In the genomic region with DNA sequence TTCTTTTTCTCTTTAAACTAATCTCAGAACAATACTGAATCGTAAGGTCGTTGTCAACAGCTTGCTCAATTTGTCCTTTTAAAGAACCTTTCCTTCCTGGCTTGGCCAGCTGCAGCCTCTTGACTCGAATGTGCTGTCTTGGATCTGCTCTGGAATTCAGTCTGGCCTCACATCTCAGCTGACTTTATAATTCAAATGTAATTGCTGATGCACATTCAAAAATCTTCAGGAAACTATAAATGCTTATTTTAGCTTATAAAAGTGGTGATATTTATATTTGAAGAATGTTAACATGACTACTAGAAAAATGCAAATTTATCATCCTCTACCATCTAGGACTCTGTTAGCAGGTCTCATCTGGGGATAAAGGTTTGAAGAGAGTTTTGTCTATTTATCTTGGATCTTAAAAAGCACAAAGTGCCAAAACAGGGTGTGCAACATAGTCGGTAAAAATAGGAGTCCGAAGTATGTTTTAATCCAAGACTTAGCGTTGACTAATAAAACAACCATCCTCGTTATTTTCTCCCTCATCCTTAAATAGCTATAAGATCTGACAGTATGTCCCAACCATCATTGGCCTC, we compare ENCODE assay signal across 12 cellular contexts.
DNase-seq lines count a peak whose midpoint lies in the region; ATAC-seq and TF ChIP-seq lines count a peak whose summit lies in the region.
"Had no signal": no experiment of that assay in that cellular context is flagged by ENCODE, and none has a peak within 500 bp of the region (broad histone marks: within the 10 kb centered on the region; RNA-seq: fewer than 3 reads in every experiment).

No MANE protein-coding gene starts in this region.

- H3K4me1 ChIP-seq in adrenal gland (replicated peaks in 1 of 2) (peaks cover 0 to 4% of the 10 kb centered on the region in 2 donors), heart right ventricle (peaks cover 0 to 29% (median 4%) of the 10 kb centered on the region in 9 donors)

- CTCF ChIA-PET in AG04449 (lab: Yijun Ruan, JAX): interaction anchor here (0.7 to 1.6 kb wide), 4 partner anchors 9 to 1060 kb away, joined by 3 to 7 read pairs (median 3); no protein-coding TSS in a partner anchor

- DNase-seq in AG04449 (ENCODE audit: low read depth, low spot score) (peak; percentile 56), adrenal gland (peak in 4 of 7 donors; percentile 10 to 56 (median 30)), heart right ventricle (peak in 1 of 2 donors; percentile 17), sciatic nerve (ENCODE audit: low spot score) (no peak), activated T-cell treated with anti-CD3 and anti-CD28 coated beads for 4 hours (no peak), hypothalamus (lab: John Stamatoyannopoulos, UW) (no peak)
- no peak for DNase-seq in activated CD8-positive, alpha-beta memory T cell treated with anti-CD3 and anti-CD28 coated beads for 24 hours
- DNase-seq: effector memory CD4-positive, alpha-beta T cell; Karpas-422; NCI-H1694; SK-N-SH had no signal

- intact Hi-C loops in adrenal gland (cut with DNase I): no loop called here
- intact Hi-C loops in heart right ventricle (cut with DNase I): loop anchor here in 3 of 10 donors (10.0 kb wide), 4 partner anchors 198 to 1968 kb away; no protein-coding TSS in a partner anchor
- intact Hi-C loops in sciatic nerve (cut with DNase I): loop anchor here (10.0 kb wide), 1 partner anchor 1078 kb away; no protein-coding TSS in a partner anchor

- TF ChIP-seq CTCF in AG04449 (IDR thresholded peaks at IDR 0.05; ENCODE audit: insufficient read depth, low read length, missing control alignments) (no peak), adrenal gland (IDR thresholded peaks at IDR 0.05) (no peak), heart right ventricle (IDR thresholded peaks at IDR 0.05) (no peak)

- H3K4me3 ChIP-seq in AG04449 (ENCODE audit: low read depth, low read length) (no peak overlapping the region), adrenal gland (no peak overlapping the region), heart right ventricle (no peak overlapping the region)

- POLR2A ChIA-PET in AG04449 (lab: Yijun Ruan, JAX): interaction anchor here (0.7 to 2.6 kb wide), 4 partner anchors 11 to 1069 kb away, joined by 3 to 12 read pairs (median 5); no protein-coding TSS in a partner anchor

- ATAC-seq in heart right ventricle (peak in 5 of 8 donors; percentile 45 to 77 (median 71)), sciatic nerve (peak; percentile 87), esophagus mucosa (no peak)

- H3K27ac ChIP-seq in adrenal gland (peak overlapping the region in 2 of 5 donors; percentile 60 to 91), heart right ventricle (peak overlapping the region in 9 of 10 donors; percentile 3 to 68 (median 26))

- TF ChIP-seq POLR2A in adrenal gland (IDR thresholded peaks at IDR 0.05): no peak

- H3K9me3 ChIP-seq in adrenal gland (replicated peaks in 1 of 3): no peaks in the 10 kb centered on the region
- H3K9me3 ChIP-seq in heart right ventricle: no peaks in the 10 kb centered on the region
- H3K9me3 ChIP-seq: SK-N-SH had no signal

- 50 to 62% (median 58%) methylated on average over 7 of the region's 7 CpGs for WGBS in adrenal gland, 4 donors
- WGBS in heart right ventricle, 2 donors: 49 to 52% methylated on average over 7 of the region's 7 CpGs

- H3K27me3 ChIP-seq in adrenal gland (no peaks in the 10 kb centered on the region), heart right ventricle (peaks cover 0 to 4% (median 0%) of the 10 kb centered on the region in 7 donors)

- H3K36me3 ChIP-seq in adrenal gland (replicated peaks in 1 of 2): no peaks in the 10 kb centered on the region
- H3K36me3 ChIP-seq in heart right ventricle: no peaks in the 10 kb centered on the region

Comparison
In these comparisons a context has a peak if more than half of its experiments do, and no peak if none do; other contexts are left out.
1. DNase-seq: peak in AG04449 (single experiment) and adrenal gland (4 of 7); none in sciatic nerve (single experiment), activated T-cell treated with anti-CD3 and anti-CD28 coated beads for 4 hours (single experiment), hypothalamus (0 of 51) and activated CD8-positive, alpha-beta memory T cell treated with anti-CD3 and anti-CD28 coated beads for 24 hours (single experiment).